In genomic region chr6:118559659-118560058, GRCh38 we compare ENCODE assay signal across 13 cellular contexts. TPM values are rescaled to one million over a fixed set of nuclear protein-coding genes. Genes with fewer than 3 reads are reported as not detected.
DNase-seq lines count a peak whose midpoint lies in the region; ATAC-seq and TF ChIP-seq lines count a peak whose summit lies in the region.
"Had no signal": no experiment of that assay in that cellular context is flagged by ENCODE, and none has a peak within 500 bp of the region (broad histone marks: within the 10 kb centered on the region; RNA-seq: fewer than 3 reads in every experiment).

No MANE protein-coding gene starts in this region.

- H3K79me2 ChIP-seq in SK-N-SH (ENCODE audit: insufficient read depth) = peaks cover 5% of the 10 kb centered on the region; the same call in 1 of the 2 replicates

- H3K27me3 ChIP-seq in CD4-positive, alpha-beta T cell (ENCODE audit: control insufficient read depth, insufficient read depth, low read length) = no peaks in the 10 kb centered on the region
- no peaks in the 10 kb centered on the region for H3K27me3 ChIP-seq in SK-N-SH (ENCODE audit: insufficient read depth)
- H3K27me3 ChIP-seq in right lobe of liver = no peaks in the 10 kb centered on the region
- H3K27me3 ChIP-seq: ovary had no signal

- H3K27ac Mint-ChIP-seq in CD4-positive, alpha-beta T cell = peak overlapping the region; percentile 89

- H3F3A ChIP-seq in SK-N-SH (replicated peaks; ENCODE audit: insufficient read depth) = peaks cover 9% of the 10 kb centered on the region

- peak overlapping the region; percentile 7 for H3K4me3 Mint-ChIP-seq in CD4-positive, alpha-beta T cell

- no peak for ATAC-seq in CD4-positive, alpha-beta T cell (ENCODE audit: poor library complexity)
- peak; percentile 88 for ATAC-seq in GM18861 (IDR thresholded peaks at IDR 0.05; ENCODE audit: unreplicated experiment)
- peak; percentile 43 for ATAC-seq in HG02798 (IDR thresholded peaks at IDR 0.05; ENCODE audit: poor library complexity, unreplicated experiment)
- ATAC-seq in HG02852 (IDR thresholded peaks at IDR 0.05; ENCODE audit: unreplicated experiment) = no peak
- no peak for ATAC-seq in HG02970 (IDR thresholded peaks at IDR 0.05; ENCODE audit: low FRiP score, unreplicated experiment)
- ATAC-seq in right lobe of liver = no peak
- ATAC-seq: K562 had no signal

- H3K4me1 ChIP-seq in SK-N-SH (ENCODE audit: control insufficient read depth in 1 of 2, insufficient read depth in 2 of 2, low read depth in 1 of 2, low read length in 1 of 2) (peaks cover 0 to 14% of the 10 kb centered on the region in 2 experiments), right lobe of liver (no peaks in the 10 kb centered on the region)

- no peaks in the 10 kb centered on the region for H3K9me2 ChIP-seq in SK-N-SH

- no peaks in the 10 kb centered on the region for H3K9me3 Mint-ChIP-seq in CD4-positive, alpha-beta T cell

- no peaks in the 10 kb centered on the region for H3K27me3 Mint-ChIP-seq in CD4-positive, alpha-beta T cell

- no peak overlapping the region for H3K4me2 ChIP-seq in SK-N-SH

- no peak overlapping the region for H2AFZ ChIP-seq in SK-N-SH (ENCODE audit: low read depth)

- POLR2A ChIA-PET in CD4-positive, alpha-beta T cell (lab: Charles Lee) = interaction anchor here (1.4 to 1.6 kb wide), 2 partner anchors 150 to 957 kb away, joined by 6 to 20 read pairs; partner anchors contain the start of gene GOPC
- POLR2A ChIA-PET in SK-N-SH (lab: Yijun Ruan, JAX) = no interaction called here

- no peaks in the 10 kb centered on the region for H4K20me1 ChIP-seq in SK-N-SH (ENCODE audit: insufficient read depth)

- H3K9ac ChIP-seq in SK-N-SH = no peak overlapping the region

- no peak for TF ChIP-seq RAD21 in SK-N-SH (IDR thresholded peaks at IDR 0.05; ENCODE audit: low read length)

- H3K36me3 Mint-ChIP-seq in CD4-positive, alpha-beta T cell (ENCODE audit: low read depth) = peaks cover 36% of the 10 kb centered on the region

- H3K4me1 Mint-ChIP-seq in CD4-positive, alpha-beta T cell (ENCODE audit: low read depth) = peaks cover 43% of the 10 kb centered on the region

- intact Hi-C loops in CD4-positive, alpha-beta T cell (cut with DNase I, micrococcal nuclease) = loop anchor here in 1 of 2 experiments (5.0 to 10.0 kb wide), 5 partner anchors 175 to 955 kb away; partner anchors contain the start of genes ASF1A, GOPC and NUS1
- intact Hi-C loops in right lobe of liver (cut with DNase I) = no loop called here

- H3K36me3 ChIP-seq in SK-N-SH (replicated peaks in 1 of 2; ENCODE audit: control insufficient read depth in 1 of 2, insufficient read depth in 2 of 2, low read length in 1 of 2) (peaks cover 0 to 8% of the 10 kb centered on the region in 2 experiments), right lobe of liver (no peaks in the 10 kb centered on the region)
- H3K36me3 ChIP-seq: ovary had no signal

- no peak for TF ChIP-seq POLR2A in right lobe of liver (IDR thresholded peaks at IDR 0.05)

- DNase-seq in CD4-positive, alpha-beta T cell = no peak
- DNase-seq in SK-N-SH (no peak), NOMO-1 (lab: John Stamatoyannopoulos, UW; ENCODE audit: unreplicated experiment in 2 of 2) (no peak), right lobe of liver (no peak)
- DNase-seq: EL, NCI-H2029 treated with DMSO at 0.1 percent for 48 hours, ovary had no signal

- peak overlapping the region; percentile 36 for H3K27ac ChIP-seq in CD4-positive, alpha-beta T cell (ENCODE audit: low read depth, low read length)
- H3K27ac ChIP-seq in SK-N-SH (ENCODE audit: low read depth in 2 of 2, low read length in 1 of 2) (peak overlapping the region in 1 of 2 experiments; percentile 42; a peak in 1 of 4 replicates), right lobe of liver (no peak overlapping the region)
- H3K27ac ChIP-seq: ovary had no signal

- no peaks in the 10 kb centered on the region for H3K9me3 ChIP-seq in CD4-positive, alpha-beta T cell (ENCODE audit: control insufficient read depth, low read length)
- H3K9me3 ChIP-seq in SK-N-SH (no peaks in the 10 kb centered on the region), right lobe of liver (no peaks in the 10 kb centered on the region)
- H3K9me3 ChIP-seq: ovary had no signal

- no peak for TF ChIP-seq EP300 in SK-N-SH (IDR thresholded peaks at IDR 0.05; ENCODE audit: borderline replicate concordance in 1 of 2, low read depth in 1 of 2, low read length in 1 of 2)

- CTCF ChIA-PET in CD4-positive, alpha-beta T cell (lab: Charles Lee) = interaction anchor here (1.4 kb wide), 1 partner anchor 92 kb away, joined by 3 read pairs; the partner anchor contains the start of gene CEP85L
- CTCF ChIA-PET in SK-N-SH (lab: Yijun Ruan, JAX) = interaction anchor here (1.4 to 1.5 kb wide), 3 partner anchors 8 to 21 kb away, joined by 3 to 8 read pairs (median 5); no protein-coding TSS in a partner anchor

- H3K4me3 ChIP-seq in SK-N-SH (ENCODE audit: low read depth in 2 of 2, low read length in 1 of 2) (no peak overlapping the region), right lobe of liver (no peak overlapping the region)
- H3K4me3 ChIP-seq: K562, lung, ovary had no signal

- no peak for TF ChIP-seq CTCF in CD4-positive, alpha-beta T cell (IDR thresholded peaks at IDR 0.05)
- TF ChIP-seq CTCF in SK-N-SH (IDR thresholded peaks at IDR 0.05) (no peak), right lobe of liver (IDR thresholded peaks at IDR 0.05) (no peak)

TF ChIP-seq in SK-N-SH, 30 proteins besides CTCF, POLR2A, EP300 and RAD21:
- no peak for TF ChIP-seq USF1 (IDR thresholded peaks at IDR 0.05; ENCODE audit: borderline replicate concordance, low read depth)
- TF ChIP-seq PBX3 (IDR thresholded peaks at IDR 0.05) = peak; percentile 8; the same call in 1 of the 2 replicates
- TF ChIP-seq TCF12 (IDR thresholded peaks at IDR 0.05) = peak; percentile 34; the same call in 1 of the 2 replicates
TF ChIP-seq in SK-N-SH: peak in this region for 2.

RNA-seq across cellular contexts. Expression of gene PLN, which starts 11.6 kb away (rescaled TPM):
- total RNA-seq in CD4-positive, alpha-beta T cell = not detected
- 0.05 TPM in 1 of 2 replicates, not detected in the other for polyA plus RNA-seq in SK-N-SH (2012; rRNA removed)
- polyA plus RNA-seq in SK-N-SH (2012; cell fraction: cytosol; rRNA removed) = 0.03 TPM in 2 replicates
- not detected in 2 replicates for polyA plus RNA-seq in SK-N-SH (2012; cell fraction: nucleus; rRNA removed)
- under 1 TPM in 4 of 6 experiments, not detected in 2; 0.12 to 0.25 (median 0.20) TPM for total RNA-seq in right lobe of liver
- total RNA-seq: K562 had no signal

Comparison
In these comparisons a context has a peak if more than half of its experiments do, and no peak if none do; other contexts are left out.
1. ATAC-seq: peak in GM18861 (single experiment) and HG02798 (single experiment); none in CD4-positive, alpha-beta T cell (single experiment), HG02852 (single experiment), HG02970 (single experiment) and right lobe of liver (0 of 4).